Comparison of ENCODE assay signal across 1 cellular context in genomic region chr7:73842248-73842895, GRCh38.
TF ChIP-seq lines count a peak whose summit lies in the region.

TSS of gene METTL27 (minus strand) at chr7:73842516. CDS start at chr7:73842140, 376 bp downstream.

TF ChIP-seq in H1, 55 proteins besides CTCF, POLR2A, EP300 and RAD21 (continued from another document):
- TF ChIP-seq CTBP2 (IDR thresholded peaks at IDR 0.05; ENCODE audit: borderline replicate concordance, insufficient read depth, insufficient read length, low read length) = no peak
